In genomic region chr11:86741489-86742435, GRCh38 we compare ENCODE assay signal across 1 cellular context.
A peak's percentile ranks its signal among the peaks of the same experiment; 100 is the strongest.
TF ChIP-seq lines count a peak whose summit lies in the region.

No MANE protein-coding gene starts in this region.

TF ChIP-seq in SK-N-SH, 30 proteins besides CTCF, POLR2A, EP300 and RAD21 (continued from another document):
- TF ChIP-seq REST (IDR thresholded peaks at IDR 0.05; ENCODE audit: low read depth, low read length) (no peak), SIN3A (IDR thresholded peaks at IDR 0.05; ENCODE audit: borderline replicate concordance, low read depth, low read length) (no peak), MAX (IDR thresholded peaks at IDR 0.05; ENCODE audit: low read depth) (0 out of 2 replicates have a peak, but pooled peaks have one; percentile 53), CHD2 (IDR thresholded peaks at IDR 0.05; ENCODE audit: low read length, partially characterized antibody) (no peak)
TF ChIP-seq in SK-N-SH: peak in this region for 11.
